In the genomic region with DNA sequence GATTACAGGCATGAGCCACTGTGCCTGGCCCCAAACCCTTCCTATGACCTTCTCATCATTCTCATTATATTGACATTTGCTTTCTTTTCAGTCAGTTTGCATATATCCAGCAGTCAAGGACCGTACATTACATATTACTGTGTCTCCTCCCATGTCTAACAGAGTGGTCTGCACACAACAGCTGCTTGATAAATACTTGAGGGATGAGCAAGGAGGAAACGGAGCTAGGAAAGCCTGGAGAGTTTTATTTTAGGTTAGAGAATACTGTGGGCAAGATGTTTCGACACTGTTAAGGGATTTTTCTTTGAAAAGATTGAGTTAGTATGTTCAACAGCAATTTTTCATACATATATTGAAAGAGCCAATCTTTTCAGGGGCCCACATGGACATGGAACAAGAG, we compare ENCODE assay signal across 1 cellular context.
TF ChIP-seq lines count a peak whose summit lies in the region.

No MANE protein-coding gene starts in this region.

TF ChIP-seq in IMR-90, 13 proteins besides CTCF, POLR2A, EP300 and RAD21 (continued from another document):
- TF ChIP-seq MXI1 (IDR thresholded peaks at IDR 0.05; ENCODE audit: borderline replicate concordance, low read depth, low read length) (no peak), MAZ (IDR thresholded peaks at IDR 0.05; ENCODE audit: borderline replicate concordance, low read depth, low read length) (no peak), RFX5 (IDR thresholded peaks at IDR 0.05; ENCODE audit: low read depth, low read length) (no peak), CHD1 (IDR thresholded peaks at IDR 0.05; ENCODE audit: low read depth, low read length) (no peak)
- TF ChIP-seq, protein P1, sequence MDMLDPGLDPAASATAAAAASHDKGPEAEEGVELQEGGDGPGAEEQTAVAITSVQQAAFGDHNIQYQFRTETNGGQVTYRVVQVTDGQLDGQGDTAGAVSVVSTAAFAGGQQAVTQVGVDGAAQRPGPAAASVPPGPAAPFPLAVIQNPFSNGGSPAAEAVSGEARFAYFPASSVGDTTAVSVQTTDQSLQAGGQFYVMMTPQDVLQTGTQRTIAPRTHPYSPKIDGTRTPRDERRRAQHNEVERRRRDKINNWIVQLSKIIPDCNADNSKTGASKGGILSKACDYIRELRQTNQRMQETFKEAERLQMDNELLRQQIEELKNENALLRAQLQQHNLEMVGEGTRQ (IDR thresholded peaks at IDR 0.05; ENCODE audit: low read depth, low read length), result no peak
